7 cellular contexts compared by ENCODE assay signal in genomic region chr18:79400591-79401381, GRCh38. TPM values are rescaled to one million over a fixed set of nuclear protein-coding genes. Genes with fewer than 3 reads are reported as not detected.
A peak's percentile ranks its signal among the peaks of the same experiment; 100 is the strongest.
DNase-seq lines count a peak whose midpoint lies in the region; ATAC-seq and TF ChIP-seq lines count a peak whose summit lies in the region.

No MANE protein-coding gene starts in this region.

- no peak for DNase-seq in HCT116 (ENCODE audit: low read depth, low spot score)
- peak; percentile 49 to 63 for DNase-seq in activated CD4-positive, alpha-beta T cell treated with anti-CD3 and anti-CD28 coated beads, Interleukin-2, amount 50 U/mL, for 48 hours
- DNase-seq in erythroblast (lab: John Stamatoyannopoulos, UW) = peak; percentile 50 to 55
- DNase-seq in posterior vena cava (ENCODE audit: low spot score) = peak; percentile 77
- no peak for DNase-seq in anterior cingulate cortex (lab: John Stamatoyannopoulos, UW)
- DNase-seq in C1 segment of cervical spinal cord (lab: John Stamatoyannopoulos, UW) = no peak

- H3K9ac ChIP-seq in HCT116 (ENCODE audit: low read length) = peak overlapping the region; percentile 74

- H3K4me1 ChIP-seq in HCT116 (ENCODE audit: control insufficient read depth in 1 of 2, insufficient read depth in 2 of 2, low read length in 2 of 2) = peaks cover 9 to 20% of the 10 kb centered on the region in 2 experiments; a peak in 3 of 4 replicates

- ATAC-seq in HCT116 (peak; percentile 23; the same call in 1 of the 2 replicates), HG02588 (IDR thresholded peaks at IDR 0.05; ENCODE audit: unreplicated experiment) (no peak)

- BruUV-seq in HCT116 (replicated peaks; lab: Mats Ljungman, UMichigan) = no TSS peak

- H4K20me1 ChIP-seq in HCT116 (ENCODE audit: insufficient read depth) = no peaks in the 10 kb centered on the region

- no peak overlapping the region for H2AFZ ChIP-seq in HCT116 (ENCODE audit: low read depth, low read length, poor library complexity, severe bottlenecking)

- TF ChIP-seq RAD21 in HCT116 (IDR thresholded peaks at IDR 0.05; ENCODE audit: low read depth) = no peak

- H3K9me3 ChIP-seq in HCT116 (ENCODE audit: control insufficient read depth in 1 of 2, insufficient read depth in 1 of 2, low read depth in 1 of 2, low read length in 2 of 2) = no peaks in the 10 kb centered on the region

- H3K4me2 ChIP-seq in HCT116 (ENCODE audit: low read length) = peak overlapping the region; percentile 73

- H3K36me3 ChIP-seq in HCT116 (ENCODE audit: control insufficient read depth in 1 of 2, insufficient read depth in 2 of 2, low read length in 2 of 2) = no peaks in the 10 kb centered on the region

- intact Hi-C loops in HCT116 (cut with micrococcal nuclease) = no loop called here
- intact Hi-C loops in posterior vena cava (cut with DNase I) = loop anchor here (5.0 to 10.0 kb wide), 2 partner anchors 54 to 57 kb away; no protein-coding TSS in a partner anchor

- RAD21 ChIA-PET in HCT116 (lab: Charles Lee; ENCODE audit: low non-redundant PET in 1 of 2, low total read pairs in 2 of 2, uncharacterized antibody in 2 of 2, unreplicated experiment in 2 of 2) = no interaction called here

- H3K4me3 ChIP-seq in HCT116 (replicated peaks in 1 of 2; ENCODE audit: low read depth in 1 of 2, low read length in 2 of 2) = peak overlapping the region; percentile 48 to 66

- H3K9me2 ChIP-seq in HCT116 (ENCODE audit: insufficient read depth) = no peaks in the 10 kb centered on the region

- no peaks in the 10 kb centered on the region for H3K27me3 ChIP-seq in HCT116 (ENCODE audit: insufficient read depth, low read length)

- TF ChIP-seq POLR2A in HCT116 (IDR thresholded peaks at IDR 0.05; ENCODE audit: borderline replicate concordance, extremely low read depth, insufficient read depth, insufficient read length) = no peak
- TF ChIP-seq POLR2A in erythroblast (IDR thresholded peaks at IDR 0.05; ENCODE audit: low read length) = no peak

- TF ChIP-seq CTCF in HCT116 (IDR thresholded peaks at IDR 0.05 in 2 of 3, conservative IDR thresholded peaks at IDR 0.05 in 1 of 3; ENCODE audit: borderline replicate concordance in 1 of 3, insufficient read depth in 1 of 3, low read depth in 2 of 3, low read length in 2 of 3) = no peak

- POLR2A ChIA-PET in HCT116 (lab: Charles Lee) = no interaction called here

- H3K79me2 ChIP-seq in HCT116 (ENCODE audit: insufficient read depth, low read length) = peaks cover 37% of the 10 kb centered on the region

- H3K27ac ChIP-seq in HCT116 (ENCODE audit: low read depth, low read length) = peak overlapping the region; percentile 63; the same call in 1 of the 2 replicates

- CTCF ChIA-PET in HCT116 (lab: Charles Lee) = no interaction called here

TF ChIP-seq in HCT116, 20 proteins besides CTCF, POLR2A, EP300 and RAD21:
- TF ChIP-seq ZNF274 (IDR thresholded peaks at IDR 0.05; ENCODE audit: low read depth, low read length) = no peak
- TF ChIP-seq EZH2 (IDR thresholded peaks at IDR 0.05) = no peak
- no peak for TF ChIP-seq ELF1 (IDR thresholded peaks at IDR 0.05; ENCODE audit: borderline replicate concordance, low read depth)
- TF ChIP-seq CEBPB (IDR thresholded peaks at IDR 0.05; ENCODE audit: low read depth) = no peak
- TF ChIP-seq SRF (IDR thresholded peaks at IDR 0.05; ENCODE audit: low read depth) = no peak
- no peak for TF ChIP-seq TCF7L2 (IDR thresholded peaks at IDR 0.05; ENCODE audit: borderline replicate concordance, extremely low read depth, insufficient read depth, insufficient read length)
- no peak for TF ChIP-seq POLR2AphosphoS5 (IDR thresholded peaks at IDR 0.05; ENCODE audit: low read depth, low read length)
- TF ChIP-seq SP1 (IDR thresholded peaks at IDR 0.05; ENCODE audit: low read depth) = no peak
- TF ChIP-seq SIN3A (IDR thresholded peaks at IDR 0.05; ENCODE audit: low read depth) = no peak
- no peak for TF ChIP-seq CBX3 (IDR thresholded peaks at IDR 0.05; ENCODE audit: low read depth)
- no peak for TF ChIP-seq EGR1 (IDR thresholded peaks at IDR 0.05; ENCODE audit: low read depth)
- TF ChIP-seq YY1 (IDR thresholded peaks at IDR 0.05; ENCODE audit: extremely low read depth, insufficient replicate concordance, low read depth, low read length) = no peak
- TF ChIP-seq ATF3 (IDR thresholded peaks at IDR 0.05) = no peak
- no peak for TF ChIP-seq JUND (IDR thresholded peaks at IDR 0.05)
- no peak for TF ChIP-seq REST (IDR thresholded peaks at IDR 0.05; ENCODE audit: low read depth)
- TF ChIP-seq MAX (IDR thresholded peaks at IDR 0.05) = no peak
- TF ChIP-seq EZH2phosphoT487 (IDR thresholded peaks at IDR 0.05; ENCODE audit: borderline replicate concordance) = no peak
- TF ChIP-seq FOSL1 (IDR thresholded peaks at IDR 0.05; ENCODE audit: low read depth) = no peak
- TF ChIP-seq ZBTB33 (IDR thresholded peaks at IDR 0.05; ENCODE audit: extremely low read depth, insufficient replicate concordance, low read length) = no peak

RNA-seq across cellular contexts. Expression of gene NFATC1, which starts 5.1 kb away (rescaled TPM):
- total RNA-seq in HCT116 (2021; ENCODE audit: unreplicated experiment) = 20.8 TPM
- 13.5 and 14.8 TPM in 2 replicates for polyA plus RNA-seq in HCT116 (2012)
- total RNA-seq in posterior vena cava = 10 to 100 TPM; 23.9 to 26.9 TPM

Comparison
In these comparisons a context has a peak if more than half of its experiments do, and no peak if none do; other contexts are left out.
1. DNase-seq: peak in activated CD4-positive, alpha-beta T cell treated with anti-CD3 and anti-CD28 coated beads, Interleukin-2, amount 50 U/mL, for 48 hours (2 of 2), erythroblast (2 of 2) and posterior vena cava (single experiment); none in HCT116 (single experiment), anterior cingulate cortex (0 of 58) and C1 segment of cervical spinal cord (0 of 14).